In the genomic region with DNA sequence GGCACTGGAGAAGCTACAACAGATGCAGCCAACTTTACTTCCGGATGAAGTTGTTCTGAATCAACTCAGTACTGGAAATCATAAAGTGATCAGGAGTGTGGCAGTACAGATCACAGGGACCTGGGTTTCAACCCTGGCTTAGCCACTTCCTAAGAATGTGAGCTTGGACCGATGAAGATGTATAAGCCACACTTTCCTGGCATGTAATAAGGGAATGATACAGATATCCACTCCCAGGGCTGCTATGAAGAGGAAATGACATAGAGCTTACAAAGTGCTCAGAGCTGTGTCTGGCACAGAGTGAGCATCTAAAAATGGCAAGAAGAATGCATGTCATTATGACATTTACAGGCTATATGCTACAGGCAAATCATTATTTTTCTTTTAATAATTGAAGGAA, we compare ENCODE assay signal across 20 cellular contexts.
DNase-seq lines count a peak whose midpoint lies in the region; TF ChIP-seq lines count a peak whose summit lies in the region.
"Had no signal": no experiment of that assay in that cellular context is flagged by ENCODE, and none has a peak within 500 bp of the region (broad histone marks: within the 10 kb centered on the region; RNA-seq: fewer than 3 reads in every experiment).

No MANE protein-coding gene starts in this region.

- no peak for TF ChIP-seq EP300 in esophagus muscularis mucosa (IDR thresholded peaks at IDR 0.05)

- CTCF ChIA-PET in activated CD4-positive, alpha-beta memory T cell treated with anti-CD3 and anti-CD28 coated beads, Interleukin-2, amount 10 ng/mL, durations not matched to agents 7 days and 5 days (lab: Charles Lee) = interaction anchor here (1.2 to 2.8 kb wide), 3 partner anchors 8 to 1192 kb away, joined by 3 to 15 read pairs (median 6); no protein-coding TSS in a partner anchor

- H3K9me3 Mint-ChIP-seq in brain = peaks cover 0 to 8% (median 3%) of the 10 kb centered on the region in 5 experiments
- H3K9me3 Mint-ChIP-seq in activated CD4-positive, alpha-beta memory T cell treated with anti-CD3 and anti-CD28 coated beads, Interleukin-2, amount 10 ng/mL, durations not matched to agents 7 days and 5 days = peaks cover 6% of the 10 kb centered on the region

- H3K36me3 Mint-ChIP-seq in brain = no peaks in the 10 kb centered on the region
- no peaks in the 10 kb centered on the region for H3K36me3 Mint-ChIP-seq in activated CD4-positive, alpha-beta memory T cell treated with anti-CD3 and anti-CD28 coated beads, Interleukin-2, amount 10 ng/mL, durations not matched to agents 7 days and 5 days (ENCODE audit: low read depth)

- H3K4me3 ChIP-seq in ACC112 (ENCODE audit: low read depth, low read length) (no peak overlapping the region), HFF-Myc (replicated peaks; ENCODE audit: low read depth, low read length) (no peak overlapping the region), esophagus muscularis mucosa (no peak overlapping the region)
- H3K4me3 ChIP-seq in effector memory CD4-positive, alpha-beta T cell (ENCODE audit: insufficient read depth, low read depth, low read length, poor library complexity, severe bottlenecking) = no peak overlapping the region
- H3K4me3 ChIP-seq: GM12878, ovary had no signal

- intact Hi-C loops in esophagus muscularis mucosa (cut with DNase I) = loop anchor here (2.0 kb wide), 1 partner anchor 278 kb away; no protein-coding TSS in a partner anchor

- 43% methylated on average over 2 of the region's 2 CpGs for WGBS in esophagus muscularis mucosa

- TF ChIP-seq CTCF in HFF-Myc (IDR thresholded peaks at IDR 0.05; ENCODE audit: low read depth, low read length, missing control alignments) (no peak), brain (conservative IDR thresholded peaks at IDR 0.05) (no peak), esophagus muscularis mucosa (IDR thresholded peaks at IDR 0.05) (no peak)

- no peaks in the 10 kb centered on the region for H3K27me3 Mint-ChIP-seq in brain
- H3K27me3 Mint-ChIP-seq in activated CD4-positive, alpha-beta memory T cell treated with anti-CD3 and anti-CD28 coated beads, Interleukin-2, amount 10 ng/mL, durations not matched to agents 7 days and 5 days = no peaks in the 10 kb centered on the region

- POLR2A ChIA-PET in activated CD4-positive, alpha-beta memory T cell treated with anti-CD3 and anti-CD28 coated beads, Interleukin-2, amount 10 ng/mL, durations not matched to agents 7 days and 5 days (lab: Charles Lee) = no interaction called here

- H3K27me3 ChIP-seq in ACC112 (ENCODE audit: insufficient read depth, low read length) (no peaks in the 10 kb centered on the region), esophagus muscularis mucosa (peaks cover 0 to 9% (median 0%) of the 10 kb centered on the region in 4 donors)
- no peaks in the 10 kb centered on the region for H3K27me3 ChIP-seq in effector memory CD4-positive, alpha-beta T cell (replicated peaks; ENCODE audit: control insufficient read depth, insufficient read depth, low read length, poor library complexity, severe bottlenecking)
- H3K27me3 ChIP-seq: ovary had no signal

- H3K79me2 ChIP-seq in ACC112 (ENCODE audit: control insufficient read depth, insufficient read depth, low read length, unreplicated experiment) = no peaks in the 10 kb centered on the region

- H3K27ac Mint-ChIP-seq in brain = peak overlapping the region in 4 of 5 experiments; percentile 6 to 31 (median 22)
- H3K27ac Mint-ChIP-seq in activated CD4-positive, alpha-beta memory T cell treated with anti-CD3 and anti-CD28 coated beads, Interleukin-2, amount 10 ng/mL, durations not matched to agents 7 days and 5 days = no peak overlapping the region
- H3K27ac Mint-ChIP-seq: activated T-helper 17 cell treated with anti-CD3 and anti-CD28 coated beads, Interleukin-2, amount 50 U/mL, for 72 hours had no signal

- no peak overlapping the region for H3K4me3 Mint-ChIP-seq in brain
- H3K4me3 Mint-ChIP-seq in activated CD4-positive, alpha-beta memory T cell treated with anti-CD3 and anti-CD28 coated beads, Interleukin-2, amount 10 ng/mL, durations not matched to agents 7 days and 5 days = no peak overlapping the region
- H3K4me3 Mint-ChIP-seq: activated T-helper 17 cell treated with anti-CD3 and anti-CD28 coated beads, Interleukin-2, amount 50 U/mL, for 72 hours had no signal

- no peaks in the 10 kb centered on the region for H3K9me3 ChIP-seq in esophagus muscularis mucosa
- no peaks in the 10 kb centered on the region for H3K9me3 ChIP-seq in effector memory CD4-positive, alpha-beta T cell (ENCODE audit: control insufficient read depth, low read length)
- H3K9me3 ChIP-seq: ovary had no signal

- H2AFZ ChIP-seq in ACC112 (ENCODE audit: low read length, unreplicated experiment) = peak overlapping the region; percentile 67

- no peak for TF ChIP-seq POLR2A in esophagus muscularis mucosa (IDR thresholded peaks at IDR 0.05; ENCODE audit: low read depth)

- H3K4me1 ChIP-seq in ACC112 (ENCODE audit: control insufficient read depth, insufficient read depth, low read length, unreplicated experiment) (peaks cover 54% of the 10 kb centered on the region), esophagus muscularis mucosa (no peaks in the 10 kb centered on the region)
- H3K4me1 ChIP-seq in effector memory CD4-positive, alpha-beta T cell (ENCODE audit: control insufficient read depth, insufficient read depth, low read length, poor library complexity, severe bottlenecking) = no peaks in the 10 kb centered on the region

- H3K36me3 ChIP-seq in ACC112 (ENCODE audit: insufficient read depth, low read length) (no peaks in the 10 kb centered on the region), esophagus muscularis mucosa (no peaks in the 10 kb centered on the region)
- H3K36me3 ChIP-seq in effector memory CD4-positive, alpha-beta T cell (ENCODE audit: control insufficient read depth, insufficient read depth, low read length) = no peaks in the 10 kb centered on the region
- H3K36me3 ChIP-seq: ovary had no signal

- peak; percentile 32 for DNase-seq in HFF-Myc (ENCODE audit: extremely low read depth, low read depth)
- peak; percentile 56 for DNase-seq in hepatic stellate cell (ENCODE audit: low spot score)
- no peak for DNase-seq in T1000 (lab: John Stamatoyannopoulos, UW)
- no peak for DNase-seq in esophagus muscularis mucosa (ENCODE audit: extremely low spot score)
- no peak for DNase-seq in effector memory CD4-positive, alpha-beta T cell
- DNase-seq in activated CD4-positive, alpha-beta memory T cell treated with anti-CD3 and anti-CD28 coated beads, Interleukin-2, amount 10 ng/mL, durations not matched to agents 7 days and 5 days = no peak
- DNase-seq: activated CD4-positive, alpha-beta T cell treated with anti-CD3 and anti-CD28 coated beads, Interleukin-2, amount 50 U/mL, for 48 hours; AML-193; DMS153; mesendoderm; NCI-H187; NCI-H748 treated with DMSO at 0.1 percent for 48 hours; ovary; stimulated activated CD4-positive, alpha-beta T cell treated with anti-CD3 and anti-CD28 coated beads, Interleukin-15, amount 100 ng/mL, for 24 hours had no signal

- H3K4me1 Mint-ChIP-seq in brain = peaks cover 21% of the 10 kb centered on the region
- no peaks in the 10 kb centered on the region for H3K4me1 Mint-ChIP-seq in activated CD4-positive, alpha-beta memory T cell treated with anti-CD3 and anti-CD28 coated beads, Interleukin-2, amount 10 ng/mL, durations not matched to agents 7 days and 5 days
- H3K4me1 Mint-ChIP-seq: activated T-helper 17 cell treated with anti-CD3 and anti-CD28 coated beads, Interleukin-2, amount 50 U/mL, for 72 hours had no signal

- peak overlapping the region; percentile 96 for H3K27ac ChIP-seq in ACC112 (ENCODE audit: low read depth, low read length)
- H3K27ac ChIP-seq in esophagus muscularis mucosa (replicated peaks in 1 of 4) = no peak overlapping the region
- no peak overlapping the region for H3K27ac ChIP-seq in effector memory CD4-positive, alpha-beta T cell (ENCODE audit: insufficient read depth, low read length, poor library complexity, severe bottlenecking)
- H3K27ac ChIP-seq: epithelial cell of prostate, ovary, RWPE1 had no signal

Comparison
In these comparisons a context has a peak if more than half of its experiments do, and no peak if none do; other contexts are left out.
1. DNase-seq: peak in HFF-Myc (single experiment) and hepatic stellate cell (single experiment); none in T1000 (single experiment), esophagus muscularis mucosa (single experiment), effector memory CD4-positive, alpha-beta T cell (0 of 3) and activated CD4-positive, alpha-beta memory T cell treated with anti-CD3 and anti-CD28 coated beads, Interleukin-2, amount 10 ng/mL, durations not matched to agents 7 days and 5 days (single experiment).